ENCODE assay signal across 15 cellular contexts in genomic region chr6:53814353-53814752, GRCh38. TPM values are rescaled to one million over a fixed set of nuclear protein-coding genes. Genes with fewer than 3 reads are reported as not detected.
DNase-seq lines count a peak whose midpoint lies in the region; ATAC-seq and TF ChIP-seq lines count a peak whose summit lies in the region.
"Had no signal": no experiment of that assay in that cellular context is flagged by ENCODE, and none has a peak within 500 bp of the region (broad histone marks: within the 10 kb centered on the region; RNA-seq: fewer than 3 reads in every experiment).

No MANE protein-coding gene starts in this region.

- H2AK9ac ChIP-seq in IMR-90 (replicated peaks; ENCODE audit: low read depth, low read length, poor library complexity), result no peak overlapping the region

- H4K91ac ChIP-seq in IMR-90 (ENCODE audit: insufficient read depth, low read depth, low read length) (no peak overlapping the region), trophoblast cell (ENCODE audit: low read depth, low read length) (no peak overlapping the region)

- BruUV-seq in IMR-90 (replicated peaks; lab: Mats Ljungman, UMichigan) (no TSS peak), Panc1 (replicated peaks; lab: Mats Ljungman, UMichigan) (no TSS peak)

- H3K56ac ChIP-seq in IMR-90 (ENCODE audit: extremely low read depth, insufficient read depth, low read length), result no peak overlapping the region

- H2AK5ac ChIP-seq in IMR-90 (ENCODE audit: low read depth, low read length) (peak overlapping the region; percentile 7; the same call in 1 of the 2 replicates), trophoblast cell (ENCODE audit: low read length) (no peak overlapping the region)

- H3K18ac ChIP-seq in IMR-90 (ENCODE audit: low read depth, low read length), result no peak overlapping the region
- no peak overlapping the region for H3K18ac ChIP-seq in trophoblast cell (ENCODE audit: low read length)

- POLR2A ChIA-PET in IMR-90 (lab: Charles Lee; ENCODE audit: unreplicated experiment) (no interaction called here), Panc1 (lab: Charles Lee) (no interaction called here)

- H3K27ac Mint-ChIP-seq in activated CD8-positive, alpha-beta memory T cell treated with anti-CD3 and anti-CD28 coated beads, Interleukin-2, amount 10 ng/mL, durations not matched to agents 7 days and 5 days, result no peak overlapping the region
- H3K27ac Mint-ChIP-seq: B cell; CD4-positive, alpha-beta memory T cell; GM23338; IgD-negative memory B cell had no signal

- no peak overlapping the region for H3K4me3 Mint-ChIP-seq in activated CD8-positive, alpha-beta memory T cell treated with anti-CD3 and anti-CD28 coated beads, Interleukin-2, amount 10 ng/mL, durations not matched to agents 7 days and 5 days
- H3K4me3 Mint-ChIP-seq: B cell; CD4-positive, alpha-beta memory T cell; GM23338; IgD-negative memory B cell had no signal

- H3K9me3 ChIP-seq in IMR-90 (ENCODE audit: control insufficient read depth, insufficient read depth, low read length) (no peaks in the 10 kb centered on the region), Panc1 (ENCODE audit: control insufficient read depth, insufficient read depth, low read depth, low read length) (no peaks in the 10 kb centered on the region), trophoblast cell (ENCODE audit: insufficient read depth, low read depth, low read length) (peaks cover 2% of the 10 kb centered on the region), tibial artery (no peaks in the 10 kb centered on the region)

- H3K4me1 ChIP-seq in IMR-90 (ENCODE audit: control insufficient read depth, insufficient read depth, low read length) (peaks cover 11% of the 10 kb centered on the region), Panc1 (ENCODE audit: control insufficient read depth, insufficient read depth, low read length) (0 out of 2 replicates have a peak, but pooled peaks cover 7% of the 10 kb centered on the region), trophoblast cell (ENCODE audit: control insufficient read depth in 1 of 2, insufficient read depth in 2 of 2, low read length in 2 of 2) (peaks cover 21 to 31% of the 10 kb centered on the region in 2 experiments), tibial artery (peaks cover 0 to 88% (median 30%) of the 10 kb centered on the region in 4 donors)

- H3K27ac ChIP-seq in IMR-90 (ENCODE audit: insufficient read depth, low read length) (no peak overlapping the region), Panc1 (ENCODE audit: low read length) (no peak overlapping the region), trophoblast cell (ENCODE audit: low read depth, low read length) (no peak overlapping the region), tibial artery (peak overlapping the region; percentile 49 to 75)
- H3K27ac ChIP-seq: HL-60 had no signal

- no peak overlapping the region for H2BK120ac ChIP-seq in IMR-90 (ENCODE audit: low read depth, low read length)
- H2BK120ac ChIP-seq in trophoblast cell (ENCODE audit: insufficient read depth, low read length, poor library complexity), result no peak overlapping the region

- H2BK12ac ChIP-seq in trophoblast cell (ENCODE audit: low read length), result no peak overlapping the region

- CTCF ChIA-PET in IMR-90 (lab: Yijun Ruan, JAX), result interaction anchor here (0.8 kb wide), 1 partner anchor 20 kb away, joined by 5 read pairs; the partner anchor contains the start of gene LRRC1
- CTCF ChIA-PET in Panc1 (lab: Charles Lee), result no interaction called here
- CTCF ChIA-PET in activated CD8-positive, alpha-beta memory T cell treated with anti-CD3 and anti-CD28 coated beads, Interleukin-2, amount 10 ng/mL, durations not matched to agents 7 days and 5 days (lab: Charles Lee), result interaction anchor here (1.6 kb wide), 1 partner anchor 96 kb away, joined by 4 read pairs; no protein-coding TSS in a partner anchor

- TF ChIP-seq CTCF in IMR-90 (conservative IDR thresholded peaks at IDR 0.05; ENCODE audit: low read depth, low read length), result no peak
- no peak for TF ChIP-seq CTCF in Panc1 (IDR thresholded peaks at IDR 0.05)
- TF ChIP-seq CTCF in tibial artery (IDR thresholded peaks at IDR 0.05), result no peak

- DNase-seq in IMR-90 (no peak), Panc1 (ENCODE audit: low read depth, low spot score) (no peak), trophoblast cell (no peak), tibial artery (no peak), NCI-H69 (lab: John Stamatoyannopoulos, UW) (no peak), midbrain (lab: John Stamatoyannopoulos, UW) (no peak)
- no peak for DNase-seq in activated CD8-positive, alpha-beta memory T cell treated with anti-CD3 and anti-CD28 coated beads, Interleukin-2, amount 10 ng/mL, durations not matched to agents 7 days and 5 days
- DNase-seq: CD4-positive, alpha-beta memory T cell; DMS79 treated with DMSO at 0.1 percent for 48 hours; EL; H7 had no signal

- no CpG with 5 or more reads among the region's 2 CpGs for WGBS in IMR-90 (ENCODE audit: extremely low coverage in 2 of 2, insufficient read length in 1 of 2), 2 experiments
- WGBS in trophoblast cell (ENCODE audit: extremely low coverage, insufficient coverage, insufficient read length), result no CpG with 5 or more reads among the region's 2 CpGs

- no peak overlapping the region for H2BK15ac ChIP-seq in IMR-90 (ENCODE audit: low read depth, low read length)

- H3K9me1 ChIP-seq in IMR-90 (ENCODE audit: insufficient read depth, low read length), result peaks cover 3% of the 10 kb centered on the region; the same call in 1 of the 2 replicates

- in situ Hi-C loops in IMR-90 (cut with MboI; ENCODE audit: low sequenced_read_pairs), result no loop called here
- in situ Hi-C loops in Panc1 (cut with HindIII; ENCODE audit: low pct_unique_long_range_greater_than_20kb, low sequenced_read_pairs), result no loop called here

- peaks cover 3% of the 10 kb centered on the region; the same call in 1 of the 2 replicates for H4K20me1 ChIP-seq in IMR-90 (ENCODE audit: insufficient read depth, low read length)

- no peak overlapping the region for H4K5ac ChIP-seq in IMR-90 (ENCODE audit: low read depth, low read length)

- no peak overlapping the region for H3K23ac ChIP-seq in IMR-90 (ENCODE audit: low read depth, low read length)
- no peak overlapping the region for H3K23ac ChIP-seq in trophoblast cell (ENCODE audit: low read length)

- no peak overlapping the region for H4K12ac ChIP-seq in trophoblast cell (ENCODE audit: low read depth, low read length)

- H3K36me3 ChIP-seq in IMR-90 (ENCODE audit: control insufficient read depth, insufficient read depth, low read length), result no peaks in the 10 kb centered on the region
- no peaks in the 10 kb centered on the region for H3K36me3 ChIP-seq in Panc1 (ENCODE audit: control insufficient read depth, insufficient read depth, low read length)
- H3K36me3 ChIP-seq in trophoblast cell (ENCODE audit: control insufficient read depth in 1 of 2, insufficient read depth in 2 of 2, low read length in 2 of 2), result no peaks in the 10 kb centered on the region
- H3K36me3 ChIP-seq in tibial artery, result no peaks in the 10 kb centered on the region

- no peak overlapping the region for H3K9ac ChIP-seq in IMR-90 (ENCODE audit: low read depth, low read length)
- no peak overlapping the region for H3K9ac ChIP-seq in trophoblast cell (ENCODE audit: low read length)

- H3K4me2 ChIP-seq in IMR-90 (ENCODE audit: low read depth, low read length) (no peak overlapping the region), trophoblast cell (ENCODE audit: low read length) (no peak overlapping the region)
- H3K4me2 ChIP-seq: GM23338 had no signal

- no peak for TF ChIP-seq POLR2A in IMR-90 (IDR thresholded peaks at IDR 0.05; ENCODE audit: low read depth, low read length)

- peaks cover 7% of the 10 kb centered on the region for H3K4me1 Mint-ChIP-seq in activated CD8-positive, alpha-beta memory T cell treated with anti-CD3 and anti-CD28 coated beads, Interleukin-2, amount 10 ng/mL, durations not matched to agents 7 days and 5 days

- no peak overlapping the region for H2BK5ac ChIP-seq in IMR-90 (ENCODE audit: low read depth, low read length, poor library complexity, severe bottlenecking)
- no peak overlapping the region for H2BK5ac ChIP-seq in trophoblast cell (ENCODE audit: low read depth, low read length, poor library complexity)

- H3K14ac ChIP-seq in IMR-90 (replicated peaks; ENCODE audit: low read depth, low read length) (no peak overlapping the region), trophoblast cell (ENCODE audit: low read length) (no peak overlapping the region)

- H3K79me1 ChIP-seq in IMR-90 (ENCODE audit: low read depth in 1 of 2, low read length in 2 of 2), result peaks cover 32 to 48% of the 10 kb centered on the region in 2 experiments
- peaks cover 8% of the 10 kb centered on the region for H3K79me1 ChIP-seq in trophoblast cell (ENCODE audit: low read length)

- H3K9me3 Mint-ChIP-seq in activated CD8-positive, alpha-beta memory T cell treated with anti-CD3 and anti-CD28 coated beads, Interleukin-2, amount 10 ng/mL, durations not matched to agents 7 days and 5 days (ENCODE audit: low read depth), result no peaks in the 10 kb centered on the region
- H3K9me3 Mint-ChIP-seq: CD4-positive, alpha-beta memory T cell; GM23338; IgD-negative memory B cell had no signal

- dilution Hi-C loops in IMR-90 (cut with HindIII; ENCODE audit: low sequenced_read_pairs, unreplicated experiment), result no loop called here

- H3K4me3 ChIP-seq in IMR-90 (ENCODE audit: insufficient read depth, low read depth, low read length) (no peak overlapping the region), Panc1 (ENCODE audit: low read depth in 2 of 2, low read length in 2 of 2) (no peak overlapping the region), trophoblast cell (ENCODE audit: low read depth, low read length) (no peak overlapping the region), tibial artery (no peak overlapping the region)
- H3K4me3 ChIP-seq: GM23338 had no signal

- H3K4ac ChIP-seq in IMR-90 (ENCODE audit: low read depth, low read length), result no peak overlapping the region
- peak overlapping the region; percentile 55 for H3K4ac ChIP-seq in trophoblast cell (ENCODE audit: low read depth, low read length)

- H2AFZ ChIP-seq in IMR-90 (replicated peaks; ENCODE audit: low read length, poor library complexity) (no peak overlapping the region), trophoblast cell (ENCODE audit: insufficient read depth, low read length, poor library complexity) (no peak overlapping the region)
- H2AFZ ChIP-seq: GM23338 had no signal

- no peaks in the 10 kb centered on the region for H3K27me3 ChIP-seq in IMR-90 (ENCODE audit: control insufficient read depth, insufficient read depth, low read length)
- H3K27me3 ChIP-seq in Panc1 (ENCODE audit: control insufficient read depth, insufficient read depth, low read length), result no peaks in the 10 kb centered on the region
- H3K27me3 ChIP-seq in trophoblast cell (ENCODE audit: insufficient read depth, low read length), result no peaks in the 10 kb centered on the region
- no peaks in the 10 kb centered on the region for H3K27me3 ChIP-seq in tibial artery

- intact Hi-C loops in IMR-90 (cut with micrococcal nuclease), result no loop called here
- intact Hi-C loops in Panc1 (cut with micrococcal nuclease; ENCODE audit: unreplicated experiment), result no loop called here
- intact Hi-C loops in tibial artery (cut with DNase I; ENCODE audit: low total_unique reads), result no loop called here

- TF ChIP-seq RAD21 in IMR-90 (IDR thresholded peaks at IDR 0.05; ENCODE audit: low read length), result no peak

- H3K36me3 Mint-ChIP-seq in activated CD8-positive, alpha-beta memory T cell treated with anti-CD3 and anti-CD28 coated beads, Interleukin-2, amount 10 ng/mL, durations not matched to agents 7 days and 5 days, result no peaks in the 10 kb centered on the region
- H3K36me3 Mint-ChIP-seq: IgD-negative memory B cell had no signal

- no peak for ATAC-seq in IMR-90 (ENCODE audit: low read depth)
- 0 out of 2 replicates have a peak, but pooled peaks have one; percentile 36 for ATAC-seq in Panc1
- ATAC-seq in activated CD8-positive, alpha-beta memory T cell treated with anti-CD3 and anti-CD28 coated beads, Interleukin-2, amount 10 ng/mL, durations not matched to agents 7 days and 5 days, result no peak
- ATAC-seq: GM23338 had no signal

- no peak overlapping the region for H4K8ac ChIP-seq in IMR-90 (ENCODE audit: low read depth in 2 of 2, low read length in 2 of 2)
- no peak overlapping the region for H4K8ac ChIP-seq in trophoblast cell (ENCODE audit: low read depth, low read length)

- H2BK20ac ChIP-seq in IMR-90 (ENCODE audit: low read depth, low read length), result no peak overlapping the region

- H3K27me3 Mint-ChIP-seq in activated CD8-positive, alpha-beta memory T cell treated with anti-CD3 and anti-CD28 coated beads, Interleukin-2, amount 10 ng/mL, durations not matched to agents 7 days and 5 days, result no peaks in the 10 kb centered on the region
- H3K27me3 Mint-ChIP-seq: B cell; CD4-positive, alpha-beta memory T cell; IgD-negative memory B cell had no signal

- H3K79me2 ChIP-seq in trophoblast cell (ENCODE audit: control insufficient read depth, insufficient read depth, low read length, poor library complexity), result peaks cover 9% of the 10 kb centered on the region

RNA-seq across cellular contexts. Expression of gene LRRC1, which starts 19.5 kb away (rescaled TPM):
- total RNA-seq in IMR-90 (2012; rRNA removed) (6.1 and 6.7 TPM in 2 replicates), Panc1 (2021; ENCODE audit: unreplicated experiment) (13.8 TPM)
- 4.3 and 5.1 TPM in 2 replicates for polyA plus RNA-seq in IMR-90 (2012; rRNA removed)
- polyA plus RNA-seq in IMR-90 (2012; cell fraction: cytosol; rRNA removed), result 3.1 and 3.6 TPM in 2 replicates
- 5.1 and 13.1 TPM in 2 replicates for polyA plus RNA-seq in IMR-90 (2012; cell fraction: nucleus; rRNA removed; ENCODE audit: low replicate concordance)
- 8.0 TPM for polyA plus RNA-seq in Panc1 (2012; ENCODE audit: insufficient read length)
- 43.6 and 44.5 TPM in 2 replicates for polyA plus RNA-seq in trophoblast cell (2013)
- total RNA-seq in activated CD8-positive, alpha-beta memory T cell treated with anti-CD3 and anti-CD28 coated beads, Interleukin-2, amount 10 ng/mL, durations not matched to agents 7 days and 5 days, result 1 to 10 TPM; 4.5 to 4.6 TPM

Comparison
In these comparisons a context has a peak if more than half of its experiments do, and no peak if none do; other contexts are left out.
1. H3K27ac ChIP-seq: peak in tibial artery (2 of 2); none in IMR-90 (single experiment), Panc1 (single experiment) and trophoblast cell (single experiment).